ENCODE assay signal across 1 cellular context in genomic region chr7:227940-228339, GRCh38.
TF ChIP-seq lines count a peak whose summit lies in the region.

No MANE protein-coding gene starts in this region.

TF ChIP-seq in IMR-90, 13 proteins besides CTCF, POLR2A, EP300 and RAD21:
- TF ChIP-seq BHLHE40 (IDR thresholded peaks at IDR 0.05; ENCODE audit: low read depth, low read length) (no peak), MXI1 (IDR thresholded peaks at IDR 0.05; ENCODE audit: borderline replicate concordance, low read depth, low read length) (no peak), RFX5 (IDR thresholded peaks at IDR 0.05; ENCODE audit: low read depth, low read length) (no peak)
- TF ChIP-seq, protein P1, sequence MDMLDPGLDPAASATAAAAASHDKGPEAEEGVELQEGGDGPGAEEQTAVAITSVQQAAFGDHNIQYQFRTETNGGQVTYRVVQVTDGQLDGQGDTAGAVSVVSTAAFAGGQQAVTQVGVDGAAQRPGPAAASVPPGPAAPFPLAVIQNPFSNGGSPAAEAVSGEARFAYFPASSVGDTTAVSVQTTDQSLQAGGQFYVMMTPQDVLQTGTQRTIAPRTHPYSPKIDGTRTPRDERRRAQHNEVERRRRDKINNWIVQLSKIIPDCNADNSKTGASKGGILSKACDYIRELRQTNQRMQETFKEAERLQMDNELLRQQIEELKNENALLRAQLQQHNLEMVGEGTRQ (IDR thresholded peaks at IDR 0.05; ENCODE audit: low read depth, low read length) = no peak
TF ChIP-seq in IMR-90: peak in this region for 0.
